Comparison of ENCODE assay signal across 17 cellular contexts in genomic region chr12:118355838-118356237, GRCh38. TPM values are rescaled to one million over a fixed set of nuclear protein-coding genes. Genes with fewer than 3 reads are reported as not detected.
DNase-seq lines count a peak whose midpoint lies in the region; ATAC-seq, FAIRE-seq and TF ChIP-seq lines count a peak whose summit lies in the region.
"Had no signal": no experiment of that assay in that cellular context is flagged by ENCODE, and none has a peak within 500 bp of the region (broad histone marks: within the 10 kb centered on the region; RNA-seq: fewer than 3 reads in every experiment).

No MANE protein-coding gene starts in this region.

- H3K79me2 ChIP-seq in keratinocyte (ENCODE audit: control insufficient read depth, insufficient read depth, low read length) = peaks cover 68% of the 10 kb centered on the region

- no peaks in the 10 kb centered on the region for H3K36me3 ChIP-seq in breast epithelium
- no peaks in the 10 kb centered on the region for H3K36me3 ChIP-seq in Panc1 (ENCODE audit: control insufficient read depth, insufficient read depth, low read length)
- H3K36me3 ChIP-seq in keratinocyte (ENCODE audit: control insufficient read depth in 2 of 2, extremely low read depth in 1 of 2, insufficient read depth in 2 of 2, low read length in 2 of 2) = no peaks in the 10 kb centered on the region

- no peak for DNase-seq in MCF 10A (ENCODE audit: unreplicated experiment)
- no peak for DNase-seq in breast epithelium (ENCODE audit: low spot score in 2 of 2)
- DNase-seq in Panc1 (ENCODE audit: low read depth, low spot score) = no peak
- no peak for DNase-seq in keratinocyte (ENCODE audit: low read depth, low spot score)
- no peak for DNase-seq in stimulated activated naive CD8-positive, alpha-beta T cell treated with anti-CD3 and anti-CD28 coated beads, Interleukin-15, amount 100 ng/mL, for 72 hours
- no peak for DNase-seq in NCI-H1048 (lab: John Stamatoyannopoulos, UW)
- DNase-seq in omental fat pad (ENCODE audit: low spot score) = no peak
- DNase-seq in foreskin melanocyte = no peak
- DNase-seq: activated CD4-positive, alpha-beta T cell treated with anti-CD3 and anti-CD28 coated beads, Interleukin-2, amount 50 U/mL, for 48 hours; aorta; esophagus squamous epithelium; H7; heart right ventricle; kidney; NCI-H1105; NK-92 treated with Interleukin-12 subunit alpha and Interleukin-12 subunit beta, amount 100 ng/mL, for 24 hours had no signal

- no peaks in the 10 kb centered on the region for H3K9me3 ChIP-seq in breast epithelium
- no peaks in the 10 kb centered on the region for H3K9me3 ChIP-seq in Panc1 (ENCODE audit: control insufficient read depth, insufficient read depth, low read depth, low read length)
- H3K9me3 ChIP-seq in keratinocyte (ENCODE audit: control insufficient read depth, low read depth, low read length) = no peaks in the 10 kb centered on the region
- H3K9me3 ChIP-seq: esophagus squamous epithelium, heart right ventricle had no signal

- H3K4me2 ChIP-seq in keratinocyte (ENCODE audit: control insufficient read depth, extremely low read depth, insufficient read depth, low read depth, low read length) = no peak overlapping the region

- no peak overlapping the region for H3K9ac ChIP-seq in keratinocyte (ENCODE audit: control insufficient read depth, extremely low read depth, insufficient read depth, low read length)

- no peak for TF ChIP-seq CTCF in MCF 10A (IDR thresholded peaks at IDR 0.05; ENCODE audit: unreplicated experiment)
- TF ChIP-seq CTCF in breast epithelium (IDR thresholded peaks at IDR 0.05) = no peak
- TF ChIP-seq CTCF in Panc1 (IDR thresholded peaks at IDR 0.05) = no peak
- no peak for TF ChIP-seq CTCF in keratinocyte (optimal IDR thresholded peaks at IDR 0.05 in 1 of 3, IDR thresholded peaks at IDR 0.05 in 1 of 3, conservative IDR thresholded peaks at IDR 0.05 in 1 of 3; ENCODE audit: extremely low read depth in 1 of 3, insufficient read depth in 2 of 3, low read length in 3 of 3)
- TF ChIP-seq CTCF in omental fat pad (IDR thresholded peaks at IDR 0.05) = no peak

- intact Hi-C loops in MCF 10A (cut with micrococcal nuclease) (no loop called here), breast epithelium (cut with DNase I; ENCODE audit: low total_unique reads) (no loop called here), Panc1 (cut with micrococcal nuclease; ENCODE audit: unreplicated experiment) (no loop called here)

- dilution Hi-C loops in keratinocyte (cut with MboI; ENCODE audit: extremely low pct_ligation_motif_present, low sequenced_read_pairs) = no loop called here

- no TSS peak for BruUV-seq in MCF 10A (replicated peaks; lab: Mats Ljungman, UMichigan)
- no TSS peak for BruUV-seq in Panc1 (replicated peaks; lab: Mats Ljungman, UMichigan)

- H3K4me3 Mint-ChIP-seq in MCF 10A (ENCODE audit: unreplicated experiment) = no peak overlapping the region
- peak overlapping the region; percentile 46 to 56 for H3K4me3 Mint-ChIP-seq in stimulated activated naive CD8-positive, alpha-beta T cell treated with anti-CD3 and anti-CD28 coated beads, Interleukin-15, amount 100 ng/mL, for 72 hours

- CTCF ChIA-PET in MCF 10A (lab: Yijun Ruan, JAX) (interaction anchor here (0.6 to 2.3 kb wide), 7 partner anchors 13 to 1433 kb away, joined by 3 to 15 read pairs (median 3); partner anchors contain the start of gene SUDS3), Panc1 (lab: Charles Lee) (no interaction called here)

- H3K4me1 Mint-ChIP-seq in MCF 10A (ENCODE audit: insufficient read depth, unreplicated experiment) = peaks cover 13% of the 10 kb centered on the region
- peaks cover 46% of the 10 kb centered on the region for H3K4me1 Mint-ChIP-seq in stimulated activated naive CD8-positive, alpha-beta T cell treated with anti-CD3 and anti-CD28 coated beads, Interleukin-15, amount 100 ng/mL, for 72 hours

- H2AFZ ChIP-seq in keratinocyte (ENCODE audit: control insufficient read depth, low read length) = no peak overlapping the region

- no peaks in the 10 kb centered on the region for H3K9me1 ChIP-seq in keratinocyte (ENCODE audit: control insufficient read depth, extremely low read depth, insufficient read depth, low read length)

- H3K27me3 ChIP-seq in breast epithelium = no peaks in the 10 kb centered on the region
- no peaks in the 10 kb centered on the region for H3K27me3 ChIP-seq in Panc1 (ENCODE audit: control insufficient read depth, insufficient read depth, low read length)
- no peaks in the 10 kb centered on the region for H3K27me3 ChIP-seq in keratinocyte (ENCODE audit: control insufficient read depth, extremely low read depth, insufficient read depth, low read length)
- H3K27me3 ChIP-seq: esophagus squamous epithelium, heart right ventricle had no signal

- H3K4me1 ChIP-seq in breast epithelium (no peaks in the 10 kb centered on the region), Panc1 (ENCODE audit: control insufficient read depth, insufficient read depth, low read length) (peaks cover 34% of the 10 kb centered on the region), keratinocyte (ENCODE audit: control insufficient read depth, extremely low read depth, insufficient read depth, low read length) (peaks cover 25% of the 10 kb centered on the region)

- no peak for ATAC-seq in Panc1
- no peak for ATAC-seq in stimulated activated naive CD8-positive, alpha-beta T cell treated with anti-CD3 and anti-CD28 coated beads, Interleukin-15, amount 100 ng/mL, for 72 hours
- ATAC-seq in omental fat pad (ENCODE audit: low FRiP score) = no peak

- H3K27ac ChIP-seq in breast epithelium (peak overlapping the region in 1 of 2 donors; percentile 81), Panc1 (ENCODE audit: low read length) (peak overlapping the region; percentile 24; the same call in 1 of the 2 replicates), keratinocyte (ENCODE audit: control insufficient read depth, insufficient read depth, low read length) (peak overlapping the region; percentile 38)

- H3K27me3 Mint-ChIP-seq in MCF 10A (ENCODE audit: insufficient read depth, unreplicated experiment) = no peaks in the 10 kb centered on the region
- H3K27me3 Mint-ChIP-seq in stimulated activated naive CD8-positive, alpha-beta T cell treated with anti-CD3 and anti-CD28 coated beads, Interleukin-15, amount 100 ng/mL, for 72 hours = no peaks in the 10 kb centered on the region

- no peaks in the 10 kb centered on the region for H4K20me1 ChIP-seq in keratinocyte (ENCODE audit: control insufficient read depth, extremely low read depth, insufficient read depth, low read length)

- H3K27ac Mint-ChIP-seq in MCF 10A (ENCODE audit: low read depth, unreplicated experiment) = peak overlapping the region; percentile 69
- no peak overlapping the region for H3K27ac Mint-ChIP-seq in stimulated activated naive CD8-positive, alpha-beta T cell treated with anti-CD3 and anti-CD28 coated beads, Interleukin-15, amount 100 ng/mL, for 72 hours

- in situ Hi-C loops in Panc1 (cut with HindIII; ENCODE audit: low pct_unique_long_range_greater_than_20kb, low sequenced_read_pairs) = no loop called here

- no peaks in the 10 kb centered on the region for H3K9me3 Mint-ChIP-seq in MCF 10A (ENCODE audit: unreplicated experiment)
- H3K9me3 Mint-ChIP-seq in stimulated activated naive CD8-positive, alpha-beta T cell treated with anti-CD3 and anti-CD28 coated beads, Interleukin-15, amount 100 ng/mL, for 72 hours = no peaks in the 10 kb centered on the region

- no peak for TF ChIP-seq POLR2A in breast epithelium (IDR thresholded peaks at IDR 0.05)

- H3K4me3 ChIP-seq in breast epithelium (no peak overlapping the region), Panc1 (ENCODE audit: low read depth in 2 of 2, low read length in 2 of 2) (no peak overlapping the region), keratinocyte (ENCODE audit: control insufficient read depth in 2 of 3, extremely low read depth in 1 of 3, insufficient read depth in 2 of 3, low read depth in 1 of 3, low read length in 3 of 3) (no peak overlapping the region)
- H3K4me3 ChIP-seq: coronary artery, esophagus squamous epithelium had no signal

- no peak for FAIRE-seq in keratinocyte (lab: Jason Lieb, UNC)
- FAIRE-seq: kidney had no signal

- POLR2A ChIA-PET in MCF 10A (lab: Yijun Ruan, JAX) = interaction anchor here (0.8 to 4.5 kb wide), 4 partner anchors 10 to 44 kb away, joined by 5 to 29 read pairs (median 12); partner anchors contain the start of gene TAOK3
- POLR2A ChIA-PET in Panc1 (lab: Charles Lee) = interaction anchor here (0.8 kb wide), 1 partner anchor 8 kb away, joined by 9 read pairs; no protein-coding TSS in a partner anchor

- no peaks in the 10 kb centered on the region for H3K36me3 Mint-ChIP-seq in MCF 10A (ENCODE audit: insufficient read depth, unreplicated experiment)

RNA-seq across cellular contexts. Expression of gene TAOK3, which starts 16.9 kb away (rescaled TPM):
- total RNA-seq in MCF 10A (2022) = 24.8 and 28.6 TPM in 2 replicates
- total RNA-seq in breast epithelium = 10 to 100 TPM; 43.5 to 57.8 (median 46.9) TPM
- total RNA-seq in Panc1 (2021; ENCODE audit: unreplicated experiment) = 30.5 TPM
- polyA plus RNA-seq in Panc1 (2012; ENCODE audit: insufficient read length) = 21.2 TPM
- polyA plus RNA-seq in keratinocyte = 26.2 to 44.1 TPM (median 35.0 TPM) in 3 replicates
- polyA plus RNA-seq in keratinocyte (2011; ENCODE audit: low read depth) = 68.9 TPM
- polyA plus RNA-seq in keratinocyte (2011; cell fraction: cytosol; rRNA removed) = 24.8 and 39.1 TPM in 2 replicates
- 59.6 and 61.1 TPM in 2 replicates for polyA plus RNA-seq in keratinocyte (2011; cell fraction: nucleus; rRNA removed)
- 19.4 and 28.9 TPM in 2 replicates for polyA plus RNA-seq in keratinocyte (2012; ENCODE audit: low replicate concordance)
- polyA minus RNA-seq in keratinocyte = 52.2 to 109 TPM (median 56.5 TPM) in 3 replicates
- polyA minus RNA-seq in keratinocyte (2011; cell fraction: cytosol; rRNA and poly(A)+ RNA removed) = 18.6 TPM
- polyA minus RNA-seq in keratinocyte (2011; cell fraction: nucleus; rRNA and poly(A)+ RNA removed) = 22.1 and 68.0 TPM in 2 replicates
- total RNA-seq in omental fat pad = 10 to 100 TPM; 35.5 to 47.4 (median 40.7) TPM

RNA-seq across cellular contexts. Expression of gene SUDS3, which starts 20.5 kb away (rescaled TPM):
- total RNA-seq in MCF 10A (2022) (19.6 and 25.1 TPM in 2 replicates), breast epithelium (10 to 100 TPM; 38.9 to 66.3 (median 47.2) TPM), Panc1 (2021; ENCODE audit: unreplicated experiment) (37.4 TPM), omental fat pad (10 to 100 TPM; 27.7 to 45.6 (median 29.6) TPM)
- 17.8 TPM for polyA plus RNA-seq in Panc1 (2012; ENCODE audit: insufficient read length)
- polyA plus RNA-seq in keratinocyte = 23.5 to 32.4 TPM (median 27.1 TPM) in 3 replicates
- 32.0 TPM for polyA plus RNA-seq in keratinocyte (2011; ENCODE audit: low read depth)
- 19.7 and 27.9 TPM in 2 replicates for polyA plus RNA-seq in keratinocyte (2011; cell fraction: cytosol; rRNA removed)
- polyA plus RNA-seq in keratinocyte (2011; cell fraction: nucleus; rRNA removed) = 29.8 and 32.0 TPM in 2 replicates
- polyA plus RNA-seq in keratinocyte (2012; ENCODE audit: low replicate concordance) = 15.3 and 19.1 TPM in 2 replicates
- polyA minus RNA-seq in keratinocyte = 23.0 to 39.6 TPM (median 24.6 TPM) in 3 replicates
- 23.2 TPM for polyA minus RNA-seq in keratinocyte (2011; cell fraction: cytosol; rRNA and poly(A)+ RNA removed)
- 16.6 and 33.3 TPM in 2 replicates for polyA minus RNA-seq in keratinocyte (2011; cell fraction: nucleus; rRNA and poly(A)+ RNA removed)
